Comparison of ENCODE assay signal across 24 cellular contexts in the genomic region with DNA sequence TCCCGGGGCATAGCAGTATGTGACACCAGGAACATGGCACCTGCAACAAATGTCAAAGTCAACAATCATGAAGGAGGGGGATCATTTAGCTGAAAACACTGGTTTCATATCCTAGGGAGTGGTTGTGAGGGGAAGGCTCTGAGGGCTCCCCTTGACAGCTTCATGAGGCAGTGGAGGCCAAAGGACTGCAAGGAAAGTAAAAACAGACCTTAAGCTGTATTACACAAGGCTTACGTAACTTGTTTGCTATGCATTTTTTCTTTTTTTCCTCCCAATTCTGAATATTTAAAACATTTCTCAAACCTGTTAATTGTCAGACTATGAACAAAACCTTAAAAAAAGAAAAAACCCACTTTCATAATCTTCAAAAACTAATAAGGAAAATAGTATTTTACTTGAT.
"Had no signal": no experiment of that assay in that cellular context is flagged by ENCODE, and none has a peak within 500 bp of the region (broad histone marks: within the 10 kb centered on the region; RNA-seq: fewer than 3 reads in every experiment).

No MANE protein-coding gene starts in this region.

- H3K4me1 Mint-ChIP-seq: activated CD4-positive, alpha-beta T cell treated with anti-CD3 and anti-CD28 coated beads, Interleukin-2, amount 10 ng/mL, durations not matched to agents 7 days and 5 days; immature natural killer cell; T-helper 17 cell had no signal

- H3K27me3 Mint-ChIP-seq: naive B cell; stimulated activated naive B cell treated with anti-CD40 and anti-IgM and Interleukin-4, amounts not matched to agents 10 μg/mL and 1 μg/mL and 100 μg/mL, for 72 hours had no signal

- H3K9me3 ChIP-seq: pancreas, psoas muscle, tibial nerve had no signal

- H3K9me3 Mint-ChIP-seq: activated CD4-positive, alpha-beta memory T cell treated with anti-CD3 and anti-CD28 coated beads, Interleukin-2, amount 10 ng/mL, durations not matched to agents 7 days and 5 days; activated CD4-positive, alpha-beta T cell treated with anti-CD3 and anti-CD28 coated beads, Interleukin-2, amount 10 ng/mL, durations not matched to agents 7 days and 5 days; immature natural killer cell; stimulated activated naive B cell treated with anti-CD40 and anti-IgM and Interleukin-4, amounts not matched to agents 10 μg/mL and 1 μg/mL and 100 μg/mL, for 72 hours had no signal

- H3K4me3 ChIP-seq: coronary artery, dorsolateral prefrontal cortex, heart left ventricle, pancreas, psoas muscle, smooth muscle cell, tibial nerve had no signal

- H3K27me3 ChIP-seq: dorsolateral prefrontal cortex, heart left ventricle, pancreas, tibial nerve had no signal

- ATAC-seq: heart left ventricle, pancreas, T-helper 17 cell had no signal

- H3K36me3 ChIP-seq: pancreas, tibial nerve had no signal

- H3K27ac Mint-ChIP-seq: activated CD4-positive, alpha-beta memory T cell treated with anti-CD3 and anti-CD28 coated beads, Interleukin-2, amount 10 ng/mL, durations not matched to agents 7 days and 5 days; activated CD4-positive, alpha-beta T cell treated with anti-CD3 and anti-CD28 coated beads, Interleukin-2, amount 10 ng/mL, durations not matched to agents 7 days and 5 days; activated T-cell treated with anti-CD3 and anti-CD28 coated beads, Interleukin-2, amount 50 U/mL, for 24 hours; immature natural killer cell; mesothelial cell of epicardium; stimulated activated naive B cell treated with anti-CD40 and anti-IgM and Interleukin-4, amounts not matched to agents 10 μg/mL and 1 μg/mL and 100 μg/mL, for 72 hours; T-helper 17 cell had no signal

- H3K36me3 Mint-ChIP-seq: immature natural killer cell had no signal

- DNase-seq: activated CD4-positive, alpha-beta memory T cell treated with anti-CD3 and anti-CD28 coated beads, Interleukin-2, amount 10 ng/mL, durations not matched to agents 7 days and 5 days; activated CD4-positive, alpha-beta T cell treated with anti-CD3 and anti-CD28 coated beads for 1 hour; activated CD4-positive, alpha-beta T cell treated with anti-CD3 and anti-CD28 coated beads, Interleukin-2, amount 10 ng/mL, durations not matched to agents 7 days and 5 days; activated CD8-positive, alpha-beta memory T cell treated with anti-CD3 and anti-CD28 coated beads, Interleukin-2, amount 50 U/mL, for 48 hours; activated gamma-delta T cell; activated naive CD4-positive, alpha-beta T cell treated with anti-CD3 and anti-CD28 coated beads, Interleukin-2, amount 50 U/mL, for 16 hours; activated T-cell treated with anti-CD3 and anti-CD28 coated beads, Interleukin-2, amount 50 U/mL, for 24 hours; dorsolateral prefrontal cortex; effector memory CD4-positive, alpha-beta T cell; heart left ventricle; hypothalamus; immature natural killer cell; naive B cell; pancreas; psoas muscle; stimulated activated CD4-positive, alpha-beta T cell treated with anti-CD3 and anti-CD28 coated beads, Interleukin-1b, Interleukin-23, amount 100 ng/mL, for 48 hours; stimulated activated CD4-positive, alpha-beta T cell treated with anti-CD3 and anti-CD28 coated beads, Interleukin-4, amount 100 ng/mL, for 4 hours; stimulated activated naive B cell treated with anti-CD40 and anti-IgM and Interleukin-4, amounts not matched to agents 10 μg/mL and 1 μg/mL and 100 μg/mL, for 72 hours; T-helper 17 cell; T1000 had no signal

- H3K4me2 ChIP-seq: smooth muscle cell had no signal

- H3K27ac ChIP-seq: coronary artery, dorsolateral prefrontal cortex, heart left ventricle, pancreas, psoas muscle, tibial nerve had no signal

- H3K4me1 ChIP-seq: tibial nerve had no signal

- H3K4me3 Mint-ChIP-seq: activated CD4-positive, alpha-beta memory T cell treated with anti-CD3 and anti-CD28 coated beads, Interleukin-2, amount 10 ng/mL, durations not matched to agents 7 days and 5 days; activated CD4-positive, alpha-beta T cell treated with anti-CD3 and anti-CD28 coated beads, Interleukin-2, amount 10 ng/mL, durations not matched to agents 7 days and 5 days; activated T-cell treated with anti-CD3 and anti-CD28 coated beads, Interleukin-2, amount 50 U/mL, for 24 hours; immature natural killer cell; mesothelial cell of epicardium; naive B cell; stimulated activated naive B cell treated with anti-CD40 and anti-IgM and Interleukin-4, amounts not matched to agents 10 μg/mL and 1 μg/mL and 100 μg/mL, for 72 hours; T-helper 17 cell had no signal
